Comparison of ENCODE assay signal across 1 cellular context in the genomic region with DNA sequence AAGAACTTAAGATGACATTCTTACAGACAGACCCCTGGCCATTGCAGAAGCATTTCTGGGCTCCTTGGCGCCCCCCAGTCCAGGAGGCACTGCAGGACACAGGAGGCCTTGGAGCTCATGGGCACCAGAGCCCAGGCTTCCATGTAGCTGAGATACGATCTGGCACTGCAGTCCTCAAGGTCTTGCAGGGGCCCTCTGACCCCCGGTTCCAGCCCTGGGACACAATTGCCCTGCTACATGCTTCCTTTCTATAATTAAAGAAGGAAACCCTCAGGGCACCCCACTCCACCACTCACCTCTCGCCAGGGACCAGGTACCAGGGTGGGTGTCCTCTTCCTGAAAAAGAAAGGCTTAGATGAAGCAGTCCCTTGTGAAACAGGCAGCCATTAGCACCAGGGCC.
TF ChIP-seq lines count a peak whose summit lies in the region.

No MANE protein-coding gene starts in this region.

TF ChIP-seq in HepG2, 621 proteins besides CTCF, POLR2A, EP300 and RAD21:
- TF ChIP-seq SNAI1 (CRISPR knock-in tag; IDR thresholded peaks at IDR 0.05; ENCODE audit: borderline replicate concordance) (no peak), TCF12 (IDR thresholded peaks at IDR 0.05) (no peak), TCF12 (CRISPR knock-in tag; IDR thresholded peaks at IDR 0.05) (no peak), SMYD3 (CRISPR knock-in tag; IDR thresholded peaks at IDR 0.05) (no peak), RXRB (CRISPR knock-in tag; IDR thresholded peaks at IDR 0.05; ENCODE audit: borderline replicate concordance) (no peak), ZIK1 (CRISPR knock-in tag; IDR thresholded peaks at IDR 0.05; ENCODE audit: borderline replicate concordance, low read depth) (no peak), KDM1A (CRISPR knock-in tag; IDR thresholded peaks at IDR 0.05) (no peak), CEBPB (IDR thresholded peaks at IDR 0.05; ENCODE audit: borderline replicate concordance, low read depth, low read length) (no peak), HNF4A (CRISPR knock-in tag; IDR thresholded peaks at IDR 0.05) (no peak), KDM5A (IDR thresholded peaks at IDR 0.05; ENCODE audit: borderline replicate concordance, low read length) (no peak), FOXJ3 (CRISPR knock-in tag; IDR thresholded peaks at IDR 0.05; ENCODE audit: borderline replicate concordance) (no peak), TBP (CRISPR knock-in tag; IDR thresholded peaks at IDR 0.05) (no peak), SAFB2 (CRISPR knock-in tag; IDR thresholded peaks at IDR 0.05; ENCODE audit: borderline replicate concordance, low read depth) (no peak)
- TF ChIP-seq, protein P1, sequence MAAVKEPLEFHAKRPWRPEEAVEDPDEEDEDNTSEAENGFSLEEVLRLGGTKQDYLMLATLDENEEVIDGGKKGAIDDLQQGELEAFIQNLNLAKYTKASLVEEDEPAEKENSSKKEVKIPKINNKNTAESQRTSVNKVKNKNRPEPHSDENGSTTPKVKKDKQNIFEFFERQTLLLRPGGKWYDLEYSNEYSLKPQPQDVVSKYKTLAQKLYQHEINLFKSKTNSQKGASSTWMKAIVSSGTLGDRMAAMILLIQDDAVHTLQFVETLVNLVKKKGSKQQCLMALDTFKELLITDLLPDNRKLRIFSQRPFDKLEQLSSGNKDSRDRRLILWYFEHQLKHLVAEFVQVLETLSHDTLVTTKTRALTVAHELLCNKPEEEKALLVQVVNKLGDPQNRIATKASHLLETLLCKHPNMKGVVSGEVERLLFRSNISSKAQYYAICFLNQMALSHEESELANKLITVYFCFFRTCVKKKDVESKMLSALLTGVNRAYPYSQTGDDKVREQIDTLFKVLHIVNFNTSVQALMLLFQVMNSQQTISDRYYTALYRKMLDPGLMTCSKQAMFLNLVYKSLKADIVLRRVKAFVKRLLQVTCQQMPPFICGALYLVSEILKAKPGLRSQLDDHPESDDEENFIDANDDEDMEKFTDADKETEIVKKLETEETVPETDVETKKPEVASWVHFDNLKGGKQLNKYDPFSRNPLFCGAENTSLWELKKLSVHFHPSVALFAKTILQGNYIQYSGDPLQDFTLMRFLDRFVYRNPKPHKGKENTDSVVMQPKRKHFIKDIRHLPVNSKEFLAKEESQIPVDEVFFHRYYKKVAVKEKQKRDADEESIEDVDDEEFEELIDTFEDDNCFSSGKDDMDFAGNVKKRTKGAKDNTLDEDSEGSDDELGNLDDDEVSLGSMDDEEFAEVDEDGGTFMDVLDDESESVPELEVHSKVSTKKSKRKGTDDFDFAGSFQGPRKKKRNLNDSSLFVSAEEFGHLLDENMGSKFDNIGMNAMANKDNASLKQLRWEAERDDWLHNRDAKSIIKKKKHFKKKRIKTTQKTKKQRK (IDR thresholded peaks at IDR 0.05; ENCODE audit: low read length) = no peak
- TF ChIP-seq, protein P2, sequence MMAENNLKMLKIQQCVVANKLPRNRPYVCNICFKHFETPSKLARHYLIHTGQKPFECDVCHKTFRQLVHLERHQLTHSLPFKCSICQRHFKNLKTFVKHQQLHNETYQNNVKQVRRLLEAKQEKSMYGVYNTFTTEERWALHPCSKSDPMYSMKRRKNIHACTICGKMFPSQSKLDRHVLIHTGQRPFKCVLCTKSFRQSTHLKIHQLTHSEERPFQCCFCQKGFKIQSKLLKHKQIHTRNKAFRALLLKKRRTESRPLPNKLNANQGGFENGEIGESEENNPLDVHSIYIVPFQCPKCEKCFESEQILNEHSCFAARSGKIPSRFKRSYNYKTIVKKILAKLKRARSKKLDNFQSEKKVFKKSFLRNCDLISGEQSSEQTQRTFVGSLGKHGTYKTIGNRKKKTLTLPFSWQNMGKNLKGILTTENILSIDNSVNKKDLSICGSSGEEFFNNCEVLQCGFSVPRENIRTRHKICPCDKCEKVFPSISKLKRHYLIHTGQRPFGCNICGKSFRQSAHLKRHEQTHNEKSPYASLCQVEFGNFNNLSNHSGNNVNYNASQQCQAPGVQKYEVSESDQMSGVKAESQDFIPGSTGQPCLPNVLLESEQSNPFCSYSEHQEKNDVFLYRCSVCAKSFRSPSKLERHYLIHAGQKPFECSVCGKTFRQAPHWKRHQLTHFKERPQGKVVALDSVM (CRISPR knock-in tag; IDR thresholded peaks at IDR 0.05) = no peak
- TF ChIP-seq, protein P3, sequence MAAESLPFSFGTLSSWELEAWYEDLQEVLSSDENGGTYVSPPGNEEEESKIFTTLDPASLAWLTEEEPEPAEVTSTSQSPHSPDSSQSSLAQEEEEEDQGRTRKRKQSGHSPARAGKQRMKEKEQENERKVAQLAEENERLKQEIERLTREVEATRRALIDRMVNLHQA (CRISPR knock-in tag; IDR thresholded peaks at IDR 0.05) = no peak
- TF ChIP-seq, protein P4, sequence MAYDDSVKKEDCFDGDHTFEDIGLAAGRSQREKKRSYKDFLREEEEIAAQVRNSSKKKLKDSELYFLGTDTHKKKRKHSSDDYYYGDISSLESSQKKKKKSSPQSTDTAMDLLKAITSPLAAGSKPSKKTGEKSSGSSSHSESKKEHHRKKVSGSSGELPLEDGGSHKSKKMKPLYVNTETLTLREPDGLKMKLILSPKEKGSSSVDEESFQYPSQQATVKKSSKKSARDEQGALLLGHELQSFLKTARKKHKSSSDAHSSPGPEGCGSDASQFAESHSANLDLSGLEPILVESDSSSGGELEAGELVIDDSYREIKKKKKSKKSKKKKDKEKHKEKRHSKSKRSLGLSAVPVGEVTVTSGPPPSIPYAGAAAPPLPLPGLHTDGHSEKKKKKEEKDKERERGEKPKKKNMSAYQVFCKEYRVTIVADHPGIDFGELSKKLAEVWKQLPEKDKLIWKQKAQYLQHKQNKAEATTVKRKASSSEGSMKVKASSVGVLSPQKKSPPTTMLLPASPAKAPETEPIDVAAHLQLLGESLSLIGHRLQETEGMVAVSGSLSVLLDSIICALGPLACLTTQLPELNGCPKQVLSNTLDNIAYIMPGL (CRISPR knock-in tag; IDR thresholded peaks at IDR 0.05; ENCODE audit: borderline replicate concordance in 1 of 2, low read depth in 1 of 2) = no peak
- TF ChIP-seq, protein P5, sequence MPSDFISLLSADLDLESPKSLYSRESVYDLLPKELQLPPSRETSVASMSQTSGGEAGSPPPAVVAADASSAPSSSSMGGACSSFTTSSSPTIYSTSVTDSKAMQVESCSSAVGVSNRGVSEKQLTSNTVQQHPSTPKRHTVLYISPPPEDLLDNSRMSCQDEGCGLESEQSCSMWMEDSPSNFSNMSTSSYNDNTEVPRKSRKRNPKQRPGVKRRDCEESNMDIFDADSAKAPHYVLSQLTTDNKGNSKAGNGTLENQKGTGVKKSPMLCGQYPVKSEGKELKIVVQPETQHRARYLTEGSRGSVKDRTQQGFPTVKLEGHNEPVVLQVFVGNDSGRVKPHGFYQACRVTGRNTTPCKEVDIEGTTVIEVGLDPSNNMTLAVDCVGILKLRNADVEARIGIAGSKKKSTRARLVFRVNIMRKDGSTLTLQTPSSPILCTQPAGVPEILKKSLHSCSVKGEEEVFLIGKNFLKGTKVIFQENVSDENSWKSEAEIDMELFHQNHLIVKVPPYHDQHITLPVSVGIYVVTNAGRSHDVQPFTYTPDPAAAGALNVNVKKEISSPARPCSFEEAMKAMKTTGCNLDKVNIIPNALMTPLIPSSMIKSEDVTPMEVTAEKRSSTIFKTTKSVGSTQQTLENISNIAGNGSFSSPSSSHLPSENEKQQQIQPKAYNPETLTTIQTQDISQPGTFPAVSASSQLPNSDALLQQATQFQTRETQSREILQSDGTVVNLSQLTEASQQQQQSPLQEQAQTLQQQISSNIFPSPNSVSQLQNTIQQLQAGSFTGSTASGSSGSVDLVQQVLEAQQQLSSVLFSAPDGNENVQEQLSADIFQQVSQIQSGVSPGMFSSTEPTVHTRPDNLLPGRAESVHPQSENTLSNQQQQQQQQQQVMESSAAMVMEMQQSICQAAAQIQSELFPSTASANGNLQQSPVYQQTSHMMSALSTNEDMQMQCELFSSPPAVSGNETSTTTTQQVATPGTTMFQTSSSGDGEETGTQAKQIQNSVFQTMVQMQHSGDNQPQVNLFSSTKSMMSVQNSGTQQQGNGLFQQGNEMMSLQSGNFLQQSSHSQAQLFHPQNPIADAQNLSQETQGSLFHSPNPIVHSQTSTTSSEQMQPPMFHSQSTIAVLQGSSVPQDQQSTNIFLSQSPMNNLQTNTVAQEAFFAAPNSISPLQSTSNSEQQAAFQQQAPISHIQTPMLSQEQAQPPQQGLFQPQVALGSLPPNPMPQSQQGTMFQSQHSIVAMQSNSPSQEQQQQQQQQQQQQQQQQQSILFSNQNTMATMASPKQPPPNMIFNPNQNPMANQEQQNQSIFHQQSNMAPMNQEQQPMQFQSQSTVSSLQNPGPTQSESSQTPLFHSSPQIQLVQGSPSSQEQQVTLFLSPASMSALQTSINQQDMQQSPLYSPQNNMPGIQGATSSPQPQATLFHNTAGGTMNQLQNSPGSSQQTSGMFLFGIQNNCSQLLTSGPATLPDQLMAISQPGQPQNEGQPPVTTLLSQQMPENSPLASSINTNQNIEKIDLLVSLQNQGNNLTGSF (CRISPR knock-in tag; IDR thresholded peaks at IDR 0.05) = no peak
- TF ChIP-seq, protein P6, sequence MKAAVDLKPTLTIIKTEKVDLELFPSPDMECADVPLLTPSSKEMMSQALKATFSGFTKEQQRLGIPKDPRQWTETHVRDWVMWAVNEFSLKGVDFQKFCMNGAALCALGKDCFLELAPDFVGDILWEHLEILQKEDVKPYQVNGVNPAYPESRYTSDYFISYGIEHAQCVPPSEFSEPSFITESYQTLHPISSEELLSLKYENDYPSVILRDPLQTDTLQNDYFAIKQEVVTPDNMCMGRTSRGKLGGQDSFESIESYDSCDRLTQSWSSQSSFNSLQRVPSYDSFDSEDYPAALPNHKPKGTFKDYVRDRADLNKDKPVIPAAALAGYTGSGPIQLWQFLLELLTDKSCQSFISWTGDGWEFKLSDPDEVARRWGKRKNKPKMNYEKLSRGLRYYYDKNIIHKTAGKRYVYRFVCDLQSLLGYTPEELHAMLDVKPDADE (CRISPR knock-in tag; IDR thresholded peaks at IDR 0.05) = no peak
